ENCODE assay signal across 7 cellular contexts in genomic region chr10:77837248-77837924, GRCh38.
DNase-seq lines count a peak whose midpoint lies in the region; ATAC-seq lines count a peak whose summit lies in the region.

No MANE protein-coding gene starts in this region.

- ATAC-seq in GM18520 (IDR thresholded peaks at IDR 0.05; ENCODE audit: unreplicated experiment) (peak; percentile 98), HG02798 (IDR thresholded peaks at IDR 0.05; ENCODE audit: poor library complexity, unreplicated experiment) (peak; percentile 96)

- H3K4me1 Mint-ChIP-seq in dendritic cell treated with granulocyte-macrophage colony-stimulating factor and Interleukin-4, amounts not matched to agents 40 ng/mL and 50 ng/mL, for 4 days (ENCODE audit: low read depth) = peaks cover 8% of the 10 kb centered on the region

- H3K36me3 Mint-ChIP-seq in dendritic cell treated with granulocyte-macrophage colony-stimulating factor and Interleukin-4, amounts not matched to agents 40 ng/mL and 50 ng/mL, for 4 days (ENCODE audit: low read depth) = no peaks in the 10 kb centered on the region

- H3K9me3 Mint-ChIP-seq in dendritic cell treated with granulocyte-macrophage colony-stimulating factor and Interleukin-4, amounts not matched to agents 40 ng/mL and 50 ng/mL, for 4 days = no peaks in the 10 kb centered on the region

- DNase-seq in NCI-H1436 (lab: John Stamatoyannopoulos, UW) (peak; percentile 69), posterior cingulate gyrus (peak in 8 of 10 donors; percentile 33 to 94 (median 70)), SW480 (ENCODE audit: low spot score) (no peak)
- DNase-seq in activated CD4-positive, CD25-positive, alpha-beta regulatory T cell (lab: John Stamatoyannopoulos, UW) = peak in 3 of 4 experiments; percentile 17 to 28 (median 21)

- intact Hi-C loops in dendritic cell treated with granulocyte-macrophage colony-stimulating factor and Interleukin-4, amounts not matched to agents 40 ng/mL and 50 ng/mL, for 4 days (cut with micrococcal nuclease) = no loop called here
- intact Hi-C loops in posterior cingulate gyrus (cut with DNase I) = no loop called here

- H3K27ac Mint-ChIP-seq in dendritic cell treated with granulocyte-macrophage colony-stimulating factor and Interleukin-4, amounts not matched to agents 40 ng/mL and 50 ng/mL, for 4 days = peak overlapping the region; percentile 12

- no peak overlapping the region for H3K4me3 Mint-ChIP-seq in dendritic cell treated with granulocyte-macrophage colony-stimulating factor and Interleukin-4, amounts not matched to agents 40 ng/mL and 50 ng/mL, for 4 days

- H3K27me3 Mint-ChIP-seq in dendritic cell treated with granulocyte-macrophage colony-stimulating factor and Interleukin-4, amounts not matched to agents 40 ng/mL and 50 ng/mL, for 4 days = no peaks in the 10 kb centered on the region
